ENCODE assay signal across 10 cellular contexts in the genomic region with DNA sequence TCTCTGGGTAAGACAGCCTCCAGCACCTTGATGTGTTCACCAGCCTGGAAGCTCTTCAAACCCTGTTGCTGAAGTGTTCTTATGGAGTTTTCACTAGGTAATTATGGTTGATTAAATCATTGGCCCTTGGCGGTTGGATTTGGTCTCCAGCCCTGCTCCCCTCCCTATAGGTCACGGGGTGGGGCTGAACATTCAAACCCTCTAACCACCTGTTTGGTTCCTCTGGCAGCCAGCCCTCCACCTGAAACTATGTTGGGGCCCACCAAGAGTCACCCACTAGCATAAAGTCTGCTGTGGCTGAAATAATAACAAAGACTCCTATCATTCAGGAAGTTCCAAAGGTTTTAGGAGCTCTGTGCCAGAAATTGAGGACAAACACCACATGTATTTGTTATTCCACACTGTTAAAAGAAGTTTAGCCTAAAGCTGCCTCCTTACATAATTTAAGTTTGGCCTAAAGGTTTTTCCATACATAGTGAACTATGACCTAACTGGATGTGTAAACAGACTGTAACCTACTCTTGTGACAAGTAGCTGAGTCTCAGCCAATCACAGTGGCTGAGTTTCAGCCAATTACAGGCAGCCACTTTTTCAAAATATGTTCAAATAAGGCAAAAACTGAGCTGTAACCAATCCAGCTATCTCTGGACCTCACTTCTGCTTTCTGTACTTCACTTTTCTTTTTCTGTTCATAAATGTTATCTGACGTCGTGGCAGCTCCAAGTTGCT. TPM values are rescaled to one million over a fixed set of nuclear protein-coding genes. Genes with fewer than 3 reads are reported as not detected.
A peak's percentile ranks its signal among the peaks of the same experiment; 100 is the strongest.
DNase-seq lines count a peak whose midpoint lies in the region; ATAC-seq lines count a peak whose summit lies in the region.
"Had no signal": no experiment of that assay in that cellular context is flagged by ENCODE, and none has a peak within 500 bp of the region (broad histone marks: within the 10 kb centered on the region; RNA-seq: fewer than 3 reads in every experiment).

No MANE protein-coding gene starts in this region.

- no CpG with 5 or more reads among the region's 4 CpGs for WGBS in trophoblast cell (ENCODE audit: extremely low coverage, insufficient coverage, insufficient read length)

- peak overlapping the region; percentile 19 for H2BK12ac ChIP-seq in trophoblast cell (ENCODE audit: low read length)

- no peak overlapping the region for H3K14ac ChIP-seq in trophoblast cell (ENCODE audit: low read length)

- DNase-seq in caudate nucleus (lab: John Stamatoyannopoulos, UW) (no peak), trophoblast cell (no peak), DMS114 treated with DMSO at 0.1 percent for 48 hours (lab: John Stamatoyannopoulos, UW; ENCODE audit: unreplicated experiment) (no peak), KG1 (lab: John Stamatoyannopoulos, UW) (no peak), T-helper 9 cell (no peak), NCI-H187 (lab: John Stamatoyannopoulos, UW) (no peak)
- DNase-seq: GOT3, NCI-H1048 had no signal

- H3K79me2 ChIP-seq in trophoblast cell (ENCODE audit: control insufficient read depth, insufficient read depth, low read length, poor library complexity): no peaks in the 10 kb centered on the region

- no peak overlapping the region for H2BK120ac ChIP-seq in trophoblast cell (ENCODE audit: insufficient read depth, low read length, poor library complexity)

- no peak overlapping the region for H3K9ac ChIP-seq in trophoblast cell (ENCODE audit: low read length)

- H3K4ac ChIP-seq in trophoblast cell (ENCODE audit: low read depth, low read length): peak overlapping the region; percentile 44

- H3K4me3 ChIP-seq in trophoblast cell (ENCODE audit: low read depth, low read length): no peak overlapping the region

- no peaks in the 10 kb centered on the region for H3K36me3 ChIP-seq in trophoblast cell (ENCODE audit: control insufficient read depth in 1 of 2, insufficient read depth in 2 of 2, low read length in 2 of 2)

- H4K91ac ChIP-seq in trophoblast cell (ENCODE audit: low read depth, low read length): peak overlapping the region; percentile 16

- no peak overlapping the region for H4K12ac ChIP-seq in trophoblast cell (ENCODE audit: low read depth, low read length)

- no peaks in the 10 kb centered on the region for H3K9me3 ChIP-seq in trophoblast cell (ENCODE audit: insufficient read depth, low read depth, low read length)

- no peak overlapping the region for H4K8ac ChIP-seq in trophoblast cell (ENCODE audit: low read depth, low read length)

- peak overlapping the region; percentile 6 for H3K27ac ChIP-seq in caudate nucleus (ENCODE audit: low read depth, low read length)
- H3K27ac ChIP-seq in trophoblast cell (ENCODE audit: low read depth, low read length): no peak overlapping the region

- H3K79me1 ChIP-seq in trophoblast cell (ENCODE audit: low read length): peaks cover 4% of the 10 kb centered on the region

- peaks cover 2 to 7% of the 10 kb centered on the region in 2 experiments for H3K4me1 ChIP-seq in trophoblast cell (ENCODE audit: control insufficient read depth in 1 of 2, insufficient read depth in 2 of 2, low read length in 2 of 2)

- H2AFZ ChIP-seq in trophoblast cell (ENCODE audit: insufficient read depth, low read length, poor library complexity): no peak overlapping the region

- peak; percentile 73 for ATAC-seq in GM18870 (IDR thresholded peaks at IDR 0.05; ENCODE audit: unreplicated experiment)
- ATAC-seq in HG03159 (IDR thresholded peaks at IDR 0.05; ENCODE audit: unreplicated experiment): peak; percentile 68

- no peak overlapping the region for H3K18ac ChIP-seq in trophoblast cell (ENCODE audit: low read length)

- H3K4me2 ChIP-seq in trophoblast cell (ENCODE audit: low read length): no peak overlapping the region

- no peaks in the 10 kb centered on the region for H3K27me3 ChIP-seq in trophoblast cell (ENCODE audit: insufficient read depth, low read length)

- peak overlapping the region; percentile 45 for H2AK5ac ChIP-seq in trophoblast cell (ENCODE audit: low read length)

- H2BK5ac ChIP-seq in trophoblast cell (ENCODE audit: low read depth, low read length, poor library complexity): no peak overlapping the region

- H3K23ac ChIP-seq in trophoblast cell (ENCODE audit: low read length): no peak overlapping the region

RNA-seq across cellular contexts. Expression of a gene that starts 34.8 kb away (rescaled TPM):
- polyA plus RNA-seq in trophoblast cell (2013): not detected in 2 replicates
